ENCODE assay signal across 21 cellular contexts in the genomic region with DNA sequence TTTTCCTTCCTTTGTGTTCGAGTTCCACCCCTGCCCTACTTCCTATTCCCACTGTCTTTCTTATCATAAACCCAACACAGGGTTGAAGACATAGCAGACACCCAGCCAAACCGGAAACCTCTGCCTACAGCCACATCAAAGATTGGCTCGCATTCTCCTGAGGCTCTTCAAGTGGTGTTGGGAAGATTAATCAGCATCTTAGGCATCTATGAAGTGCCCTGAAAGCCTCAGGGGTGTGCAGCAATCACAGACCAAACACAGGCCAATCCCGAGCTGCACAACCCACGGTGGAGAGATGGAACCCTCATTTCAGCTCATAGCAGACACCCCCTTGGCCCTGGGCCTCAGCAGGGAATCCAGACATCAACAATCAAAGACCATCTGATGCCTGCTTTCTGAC.
DNase-seq lines count a peak whose midpoint lies in the region; ATAC-seq, FAIRE-seq and TF ChIP-seq lines count a peak whose summit lies in the region.
"Had no signal": no experiment of that assay in that cellular context is flagged by ENCODE, and none has a peak within 500 bp of the region (broad histone marks: within the 10 kb centered on the region; RNA-seq: fewer than 3 reads in every experiment).

No MANE protein-coding gene starts in this region.

- H3K4me1 ChIP-seq in RWPE2 (ENCODE audit: insufficient read depth, poor library complexity, severe bottlenecking) (no peaks in the 10 kb centered on the region), H1 (replicated peaks in 1 of 4; ENCODE audit: control insufficient read depth in 3 of 4, insufficient read depth in 4 of 4, low read length in 3 of 4) (peaks cover 0 to 6% (median 2%) of the 10 kb centered on the region in 4 experiments; a peak in 4 of 7 replicates), upper lobe of right lung (peaks cover 4% of the 10 kb centered on the region)
- H3K4me1 ChIP-seq: gastroesophageal sphincter had no signal

- no peak overlapping the region for H3K14ac ChIP-seq in H1 (ENCODE audit: insufficient read length)

- peaks cover 3% of the 10 kb centered on the region for H3K9me3 ChIP-seq in RWPE2 (ENCODE audit: severe bottlenecking)
- H3K9me3 ChIP-seq in H1 (ENCODE audit: insufficient read depth in 2 of 2, low read depth in 1 of 2, low read length in 1 of 2), result peaks cover 0 to 3% of the 10 kb centered on the region in 2 experiments; a peak in 1 of 4 replicates
- no peaks in the 10 kb centered on the region for H3K9me3 ChIP-seq in upper lobe of right lung
- H3K9me3 ChIP-seq: gastroesophageal sphincter had no signal

- H3K9ac ChIP-seq in H1 (replicated peaks in 1 of 4; ENCODE audit: extremely low read depth in 1 of 4, low read depth in 3 of 4, low read length in 3 of 4), result no peak overlapping the region

- no peak overlapping the region for H3K27ac Mint-ChIP-seq in stimulated activated naive CD8-positive, alpha-beta T cell treated with anti-CD3 and anti-CD28 coated beads, Interleukin-15, amount 100 ng/mL, for 72 hours
- no peak overlapping the region for H3K27ac Mint-ChIP-seq in activated CD4-positive, alpha-beta T cell treated with anti-CD3 and anti-CD28 coated beads, Interleukin-2, amount 10 ng/mL, durations not matched to agents 24 days and 14 days
- H3K27ac Mint-ChIP-seq: activated CD8-positive, alpha-beta memory T cell treated with anti-CD3 and anti-CD28 coated beads, Interleukin-2, amount 10 ng/mL, durations not matched to agents 7 days and 5 days; effector memory CD8-positive, alpha-beta T cell; stimulated activated naive CD8-positive, alpha-beta T cell treated with anti-CD3 and anti-CD28 coated beads, Interleukin-15, Interleukin-2, amounts not matched to agents 100 ng/mL and 50 ng/mL, for 24 hours; WTC11 had no signal

- H3K4me1 Mint-ChIP-seq in stimulated activated naive CD8-positive, alpha-beta T cell treated with anti-CD3 and anti-CD28 coated beads, Interleukin-15, amount 100 ng/mL, for 72 hours, result peaks cover 6% of the 10 kb centered on the region
- peaks cover 4% of the 10 kb centered on the region for H3K4me1 Mint-ChIP-seq in activated CD4-positive, alpha-beta T cell treated with anti-CD3 and anti-CD28 coated beads, Interleukin-2, amount 10 ng/mL, durations not matched to agents 24 days and 14 days

- H3K27me3 Mint-ChIP-seq in stimulated activated naive CD8-positive, alpha-beta T cell treated with anti-CD3 and anti-CD28 coated beads, Interleukin-15, amount 100 ng/mL, for 72 hours, result peaks cover 6% of the 10 kb centered on the region
- peaks cover 22% of the 10 kb centered on the region for H3K27me3 Mint-ChIP-seq in activated CD4-positive, alpha-beta T cell treated with anti-CD3 and anti-CD28 coated beads, Interleukin-2, amount 10 ng/mL, durations not matched to agents 24 days and 14 days

- ATAC-seq in stimulated activated naive CD8-positive, alpha-beta T cell treated with anti-CD3 and anti-CD28 coated beads, Interleukin-15, amount 100 ng/mL, for 72 hours, result peak; percentile 9
- ATAC-seq in stimulated activated naive CD8-positive, alpha-beta T cell treated with anti-CD3 and anti-CD28 coated beads, Interleukin-15, Interleukin-2, amounts not matched to agents 100 U/mL and 50 U/mL, for 24 hours, result no peak
- ATAC-seq in RWPE2 (ENCODE audit: low read depth), result no peak
- ATAC-seq in upper lobe of right lung, result peak; percentile 45
- ATAC-seq: activated CD8-positive, alpha-beta memory T cell treated with anti-CD3 and anti-CD28 coated beads, Interleukin-2, amount 10 ng/mL, durations not matched to agents 7 days and 5 days; effector memory CD8-positive, alpha-beta T cell; gastroesophageal sphincter; WTC11 had no signal

- no peak for DNase-seq in stimulated activated naive CD8-positive, alpha-beta T cell treated with anti-CD3 and anti-CD28 coated beads, Interleukin-15, amount 100 ng/mL, for 72 hours
- no peak for DNase-seq in stimulated activated naive CD8-positive, alpha-beta T cell treated with anti-CD3 and anti-CD28 coated beads, Interleukin-15, Interleukin-2, amounts not matched to agents 100 U/mL and 50 U/mL, for 24 hours
- DNase-seq in RWPE2 (ENCODE audit: low spot score) (peak; percentile 15), H1 (ENCODE audit: low read depth in 1 of 2, low spot score in 2 of 2) (no peak), upper lobe of right lung (peak; percentile 18), HT-29 (ENCODE audit: low spot score) (no peak), AG08396 (ENCODE audit: low spot score) (no peak)
- DNase-seq in activated CD4-positive, alpha-beta T cell treated with anti-CD3 and anti-CD28 coated beads, Interleukin-2, amount 10 ng/mL, durations not matched to agents 24 days and 14 days, result no peak
- DNase-seq: activated CD8-positive, alpha-beta memory T cell treated with anti-CD3 and anti-CD28 coated beads, Interleukin-2, amount 10 ng/mL, durations not matched to agents 7 days and 5 days; activated gamma-delta T cell treated with Interleukin-2 at 50 U/mL for 16 hours; brain microvascular endothelial cell; Calu3; effector memory CD8-positive, alpha-beta T cell; Karpas-422; NCI-H1694 treated with DMSO at 0.1 percent for 48 hours; NCI-H510A treated with DMSO at 0.1 percent for 48 hours; stimulated activated CD4-positive, alpha-beta T cell treated with anti-CD3 and anti-CD28 coated beads, Interleukin-12 subunit alpha, Interleukin-12 subunit beta, amount 100 ng/mL, for 4 hours had no signal

- H2BK15ac ChIP-seq in H1 (ENCODE audit: low read length), result no peak overlapping the region

- H3K4me3 ChIP-seq in RWPE2 (ENCODE audit: severe bottlenecking) (no peak overlapping the region), H1 (ENCODE audit: extremely low read depth in 1 of 4, insufficient read depth in 2 of 4, low read depth in 3 of 4, low read length in 4 of 4) (no peak overlapping the region), upper lobe of right lung (no peak overlapping the region)
- H3K4me3 ChIP-seq: gastroesophageal sphincter had no signal

- no peaks in the 10 kb centered on the region for H3K79me1 ChIP-seq in H1 (ENCODE audit: low read depth, low read length)

- no peak overlapping the region for H2BK120ac ChIP-seq in H1 (replicated peaks; ENCODE audit: low read depth, low read length)

- H3K4me3 Mint-ChIP-seq in stimulated activated naive CD8-positive, alpha-beta T cell treated with anti-CD3 and anti-CD28 coated beads, Interleukin-15, amount 100 ng/mL, for 72 hours, result no peak overlapping the region
- H3K4me3 Mint-ChIP-seq in activated CD4-positive, alpha-beta T cell treated with anti-CD3 and anti-CD28 coated beads, Interleukin-2, amount 10 ng/mL, durations not matched to agents 24 days and 14 days, result no peak overlapping the region
- H3K4me3 Mint-ChIP-seq: activated CD8-positive, alpha-beta memory T cell treated with anti-CD3 and anti-CD28 coated beads, Interleukin-2, amount 10 ng/mL, durations not matched to agents 7 days and 5 days; effector memory CD8-positive, alpha-beta T cell; stimulated activated naive CD8-positive, alpha-beta T cell treated with anti-CD3 and anti-CD28 coated beads, Interleukin-15, Interleukin-2, amounts not matched to agents 100 ng/mL and 50 ng/mL, for 24 hours; WTC11 had no signal

- H3K36me3 ChIP-seq in RWPE2 (ENCODE audit: low read depth) (no peaks in the 10 kb centered on the region), H1 (ENCODE audit: control insufficient read depth in 2 of 4, insufficient read depth in 4 of 4, low read length in 3 of 4) (no peaks in the 10 kb centered on the region), upper lobe of right lung (no peaks in the 10 kb centered on the region)
- H3K36me3 ChIP-seq: brain microvascular endothelial cell, gastroesophageal sphincter had no signal

- H3K4me2 ChIP-seq in H1 (ENCODE audit: insufficient read depth in 1 of 2, low read depth in 2 of 2, low read length in 2 of 2), result no peak overlapping the region

- no peaks in the 10 kb centered on the region for H3K9me3 Mint-ChIP-seq in stimulated activated naive CD8-positive, alpha-beta T cell treated with anti-CD3 and anti-CD28 coated beads, Interleukin-15, amount 100 ng/mL, for 72 hours
- H3K9me3 Mint-ChIP-seq in activated CD4-positive, alpha-beta T cell treated with anti-CD3 and anti-CD28 coated beads, Interleukin-2, amount 10 ng/mL, durations not matched to agents 24 days and 14 days, result no peaks in the 10 kb centered on the region
- H3K9me3 Mint-ChIP-seq: effector memory CD8-positive, alpha-beta T cell; stimulated activated naive CD8-positive, alpha-beta T cell treated with anti-CD3 and anti-CD28 coated beads, Interleukin-15, Interleukin-2, amounts not matched to agents 100 ng/mL and 50 ng/mL, for 24 hours had no signal

- no peak overlapping the region for H4K5ac ChIP-seq in H1 (ENCODE audit: insufficient read length, low read depth, low read length)

- H2BK12ac ChIP-seq in H1 (ENCODE audit: low read depth, low read length), result no peak overlapping the region

- H2BK5ac ChIP-seq in H1 (ENCODE audit: low read depth, low read length), result no peak overlapping the region

- H2AFZ ChIP-seq in H1 (ENCODE audit: low read length), result no peak overlapping the region

- no peak overlapping the region for H3K23ac ChIP-seq in H1 (ENCODE audit: insufficient read length)

- no peak overlapping the region for H3K27ac ChIP-seq in RWPE2 (ENCODE audit: poor library complexity, severe bottlenecking)
- H3K27ac ChIP-seq in H1 (ENCODE audit: low read depth, low read length), result no peak overlapping the region
- H3K27ac ChIP-seq in upper lobe of right lung, result no peak overlapping the region
- H3K27ac ChIP-seq: brain microvascular endothelial cell, gastroesophageal sphincter, HL-60 had no signal

- H4K91ac ChIP-seq in H1 (replicated peaks; ENCODE audit: insufficient read length, low read length), result no peak overlapping the region

- 0 out of 2 replicates have a peak overlapping the region, but pooled peaks have one; percentile 48 for H2BK20ac ChIP-seq in H1 (ENCODE audit: low read length)

- no peak overlapping the region for H3K4ac ChIP-seq in H1 (replicated peaks; ENCODE audit: insufficient read length, low read depth, low read length)

- no peak overlapping the region for H2AK5ac ChIP-seq in H1 (ENCODE audit: low read depth, low read length)

- no peaks in the 10 kb centered on the region for H3K79me2 ChIP-seq in H1 (ENCODE audit: control insufficient read depth in 1 of 2, insufficient read depth in 2 of 2, low read length in 2 of 2)

- no peaks in the 10 kb centered on the region for H3K36me3 Mint-ChIP-seq in activated CD4-positive, alpha-beta T cell treated with anti-CD3 and anti-CD28 coated beads, Interleukin-2, amount 10 ng/mL, durations not matched to agents 24 days and 14 days (ENCODE audit: low read depth)
- H3K36me3 Mint-ChIP-seq: activated CD8-positive, alpha-beta memory T cell treated with anti-CD3 and anti-CD28 coated beads, Interleukin-2, amount 10 ng/mL, durations not matched to agents 7 days and 5 days had no signal

- H4K20me1 ChIP-seq in H1 (replicated peaks in 1 of 2; ENCODE audit: control insufficient read depth in 1 of 2, insufficient read depth in 2 of 2, low read length in 2 of 2), result no peaks in the 10 kb centered on the region

- CTCF ChIA-PET in H1 (lab: Charles Lee; ENCODE audit: partially characterized antibody), result interaction anchor here (1.0 to 3.0 kb wide), 4 partner anchors 10 to 33 kb away, joined by 3 to 10 read pairs (median 6); no protein-coding TSS in a partner anchor

- H3K27me3 ChIP-seq in RWPE2 (ENCODE audit: insufficient read depth, poor library complexity, severe bottlenecking) (no peaks in the 10 kb centered on the region), H1 (replicated peaks in 1 of 4; ENCODE audit: control insufficient read depth in 3 of 4, extremely low read depth in 1 of 4, insufficient read depth in 3 of 4, low read length in 3 of 4) (no peaks in the 10 kb centered on the region; a peak in 1 of 7 replicates), upper lobe of right lung (no peaks in the 10 kb centered on the region)
- H3K27me3 ChIP-seq: brain microvascular endothelial cell had no signal

- H3K18ac ChIP-seq in H1 (ENCODE audit: extremely low read depth, low read length), result no peak overlapping the region

- no peak for TF ChIP-seq POLR2A in H1 (IDR thresholded peaks at IDR 0.05; ENCODE audit: control extremely low read depth in 1 of 2, low read depth in 2 of 2, low read length in 2 of 2)

- TF ChIP-seq CTCF in RWPE2 (IDR thresholded peaks at IDR 0.05; ENCODE audit: poor library complexity, severe bottlenecking), result no peak
- no peak for TF ChIP-seq CTCF in H1 (IDR thresholded peaks at IDR 0.05; ENCODE audit: control extremely low read depth in 1 of 3, insufficient read depth in 1 of 3, low read depth in 1 of 3, low read length in 3 of 3)
- no peak for TF ChIP-seq CTCF in upper lobe of right lung (IDR thresholded peaks at IDR 0.05)

- H3K23me2 ChIP-seq in H1 (ENCODE audit: low read depth, low read length), result no peaks in the 10 kb centered on the region; the same call in 1 of the 2 replicates

- no peak overlapping the region for H3K56ac ChIP-seq in H1 (replicated peaks; ENCODE audit: insufficient read length, low read depth, low read length)

- no peak for TF ChIP-seq RAD21 in H1 (IDR thresholded peaks at IDR 0.05 in 1 of 2, conservative IDR thresholded peaks at IDR 0.05 in 1 of 2; ENCODE audit: low read depth in 2 of 2, low read length in 2 of 2)

- 87% methylated on average over 5 of the region's 5 CpGs; no CpG with 5 or more reads in 1 of the 2 experiments for WGBS in H1 (ENCODE audit: extremely low coverage in 1 of 2, insufficient coverage in 1 of 2, insufficient read length in 1 of 2, insufficient replicate concordance in 2 of 2, low coverage in 1 of 2, low lambda C conversion rate in 2 of 2, missing lambda C conversion rate in 1 of 2), 2 experiments

- POLR2A ChIA-PET in H1 (lab: Charles Lee; ENCODE audit: partially characterized antibody), result interaction anchor here (0.8 kb wide), 1 partner anchor 13 kb away, joined by 3 read pairs; no protein-coding TSS in a partner anchor

- no peak for TF ChIP-seq EP300 in H1 (IDR thresholded peaks at IDR 0.05; ENCODE audit: borderline replicate concordance in 1 of 2, low read depth in 2 of 2, low read length in 2 of 2)

- FAIRE-seq in H1 (lab: Jason Lieb, UNC), result no peak

- no peak overlapping the region for H4K8ac ChIP-seq in H1 (ENCODE audit: extremely low read depth, insufficient read depth, low read length)

- intact Hi-C loops in upper lobe of right lung (cut with DNase I), result no loop called here
- intact Hi-C loops in activated CD4-positive, alpha-beta T cell treated with anti-CD3 and anti-CD28 coated beads, Interleukin-2, amount 10 ng/mL, durations not matched to agents 24 days and 14 days (cut with micrococcal nuclease), result no loop called here

Comparison
In these comparisons a context has a peak if more than half of its experiments do, and no peak if none do; other contexts are left out.
1. ATAC-seq: peak in stimulated activated naive CD8-positive, alpha-beta T cell treated with anti-CD3 and anti-CD28 coated beads, Interleukin-15, amount 100 ng/mL, for 72 hours (single experiment) and upper lobe of right lung (single experiment); none in stimulated activated naive CD8-positive, alpha-beta T cell treated with anti-CD3 and anti-CD28 coated beads, Interleukin-15, Interleukin-2, amounts not matched to agents 100 U/mL and 50 U/mL, for 24 hours (single experiment) and RWPE2 (single experiment).
2. DNase-seq: peak in RWPE2 (single experiment) and upper lobe of right lung (single experiment); none in stimulated activated naive CD8-positive, alpha-beta T cell treated with anti-CD3 and anti-CD28 coated beads, Interleukin-15, amount 100 ng/mL, for 72 hours (0 of 2), stimulated activated naive CD8-positive, alpha-beta T cell treated with anti-CD3 and anti-CD28 coated beads, Interleukin-15, Interleukin-2, amounts not matched to agents 100 U/mL and 50 U/mL, for 24 hours (single experiment), H1 (0 of 2), HT-29 (single experiment), AG08396 (single experiment) and activated CD4-positive, alpha-beta T cell treated with anti-CD3 and anti-CD28 coated beads, Interleukin-2, amount 10 ng/mL, durations not matched to agents 24 days and 14 days (single experiment).